ENCODE assay signal across 1 cellular context in the genomic region with DNA sequence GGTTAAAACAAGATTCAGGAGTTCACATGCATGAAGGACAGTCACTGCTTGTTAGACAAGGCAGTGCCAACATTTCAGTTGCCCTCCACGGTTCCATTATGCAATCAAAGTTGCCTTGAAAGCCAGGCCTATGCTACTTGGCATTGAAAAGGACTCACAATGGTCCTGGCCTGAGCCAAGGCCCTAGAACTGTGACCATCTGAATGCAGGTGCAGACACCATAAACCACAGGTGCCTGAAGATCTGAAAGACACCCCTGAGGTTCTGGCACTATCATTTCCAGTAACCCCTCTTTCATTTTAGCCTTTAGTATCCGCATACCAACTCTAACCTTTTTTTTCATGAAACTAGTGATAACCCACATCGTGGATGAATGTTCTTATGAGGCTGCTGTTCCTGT.
TF ChIP-seq lines count a peak whose summit lies in the region.

No MANE protein-coding gene starts in this region.

TF ChIP-seq in WTC11, 78 proteins besides CTCF, POLR2A, EP300 and RAD21 (continued from another document):
- TF ChIP-seq, protein P1, sequence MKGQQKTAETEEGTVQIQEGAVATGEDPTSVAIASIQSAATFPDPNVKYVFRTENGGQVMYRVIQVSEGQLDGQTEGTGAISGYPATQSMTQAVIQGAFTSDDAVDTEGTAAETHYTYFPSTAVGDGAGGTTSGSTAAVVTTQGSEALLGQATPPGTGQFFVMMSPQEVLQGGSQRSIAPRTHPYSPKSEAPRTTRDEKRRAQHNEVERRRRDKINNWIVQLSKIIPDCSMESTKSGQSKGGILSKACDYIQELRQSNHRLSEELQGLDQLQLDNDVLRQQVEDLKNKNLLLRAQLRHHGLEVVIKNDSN (CRISPR knock-in tag; IDR thresholded peaks at IDR 0.05), result no peak
- no peak for TF ChIP-seq KAT7 (CRISPR knock-in tag; IDR thresholded peaks at IDR 0.05; ENCODE audit: borderline replicate concordance)
- TF ChIP-seq, protein P2, sequence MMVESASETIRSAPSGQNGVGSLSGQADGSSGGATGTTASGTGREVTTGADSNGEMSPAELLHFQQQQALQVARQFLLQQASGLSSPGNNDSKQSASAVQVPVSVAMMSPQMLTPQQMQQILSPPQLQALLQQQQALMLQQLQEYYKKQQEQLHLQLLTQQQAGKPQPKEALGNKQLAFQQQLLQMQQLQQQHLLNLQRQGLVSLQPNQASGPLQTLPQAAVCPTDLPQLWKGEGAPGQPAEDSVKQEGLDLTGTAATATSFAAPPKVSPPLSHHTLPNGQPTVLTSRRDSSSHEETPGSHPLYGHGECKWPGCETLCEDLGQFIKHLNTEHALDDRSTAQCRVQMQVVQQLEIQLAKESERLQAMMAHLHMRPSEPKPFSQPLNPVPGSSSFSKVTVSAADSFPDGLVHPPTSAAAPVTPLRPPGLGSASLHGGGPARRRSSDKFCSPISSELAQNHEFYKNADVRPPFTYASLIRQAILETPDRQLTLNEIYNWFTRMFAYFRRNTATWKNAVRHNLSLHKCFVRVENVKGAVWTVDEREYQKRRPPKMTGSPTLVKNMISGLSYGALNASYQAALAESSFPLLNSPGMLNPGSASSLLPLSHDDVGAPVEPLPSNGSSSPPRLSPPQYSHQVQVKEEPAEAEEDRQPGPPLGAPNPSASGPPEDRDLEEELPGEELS (CRISPR knock-in tag; IDR thresholded peaks at IDR 0.05), result no peak
- TF ChIP-seq ETV6 (CRISPR knock-in tag; IDR thresholded peaks at IDR 0.05), result no peak
